Comparison of ENCODE assay signal across 12 cellular contexts in genomic region chr12:113310489-113310888, GRCh38. TPM values are rescaled to one million over a fixed set of nuclear protein-coding genes. Genes with fewer than 3 reads are reported as not detected.
DNase-seq lines count a peak whose midpoint lies in the region; ATAC-seq, FAIRE-seq and TF ChIP-seq lines count a peak whose summit lies in the region.
"Had no signal": no experiment of that assay in that cellular context is flagged by ENCODE, and none has a peak within 500 bp of the region (broad histone marks: within the 10 kb centered on the region; RNA-seq: fewer than 3 reads in every experiment).

No MANE protein-coding gene starts in this region.

- H3K4me3 ChIP-seq in A673 (ENCODE audit: low read depth, low read length, poor library complexity, severe bottlenecking) (no peak overlapping the region), DOHH2 (ENCODE audit: low read length) (no peak overlapping the region), bronchial epithelial cell (ENCODE audit: low read depth, low read length) (no peak overlapping the region)

- no peak for ATAC-seq in HG03095 (IDR thresholded peaks at IDR 0.05; ENCODE audit: unreplicated experiment)
- no peak for ATAC-seq in HG03135 (IDR thresholded peaks at IDR 0.05; ENCODE audit: unreplicated experiment)
- ATAC-seq: left ventricle myocardium superior, Right ventricle myocardium inferior had no signal

- no peak overlapping the region for H3K27ac ChIP-seq in A673 (ENCODE audit: low read depth, low read length, poor library complexity, severe bottlenecking)
- no peak overlapping the region for H3K27ac ChIP-seq in DOHH2 (ENCODE audit: low read depth, low read length)

- no peaks in the 10 kb centered on the region for H3K4me1 ChIP-seq in A673 (ENCODE audit: insufficient read depth, low read length, poor library complexity, severe bottlenecking)
- H3K4me1 ChIP-seq in DOHH2 (ENCODE audit: control insufficient read depth, low read length) = peaks cover 4% of the 10 kb centered on the region; the same call in 1 of the 2 replicates

- no peaks in the 10 kb centered on the region for H3F3A ChIP-seq in DOHH2 (ENCODE audit: control insufficient read depth, insufficient read depth)

- H3K36me3 ChIP-seq in A673 (ENCODE audit: insufficient read depth, low read length, poor library complexity, severe bottlenecking) = no peaks in the 10 kb centered on the region
- H3K36me3 ChIP-seq in DOHH2 (ENCODE audit: control insufficient read depth, low read length) = peaks cover 6% of the 10 kb centered on the region; the same call in 1 of the 2 replicates
- H3K36me3 ChIP-seq in bronchial epithelial cell (ENCODE audit: control insufficient read depth, insufficient read depth, low read length) = peaks cover 2% of the 10 kb centered on the region

- intact Hi-C loops in A673 (cut with micrococcal nuclease; ENCODE audit: unreplicated experiment) = loop anchor here (10.0 kb wide), 1 partner anchor 74 kb away; no protein-coding TSS in a partner anchor

- no peak overlapping the region for H3K4me2 ChIP-seq in DOHH2 (ENCODE audit: low read length)

- FAIRE-seq in bronchial epithelial cell (lab: Jason Lieb, UNC) = no peak

- H3K27me3 ChIP-seq in A673 (replicated peaks; ENCODE audit: insufficient read depth, low read depth, low read length, poor library complexity) (no peaks in the 10 kb centered on the region), DOHH2 (ENCODE audit: control insufficient read depth, low read length) (no peaks in the 10 kb centered on the region), bronchial epithelial cell (ENCODE audit: control insufficient read depth, insufficient read depth, low read length) (no peaks in the 10 kb centered on the region)

- peak; percentile 44 for DNase-seq in A673 (ENCODE audit: low spot score)
- peak; percentile 7 for DNase-seq in NCI-H146 (lab: John Stamatoyannopoulos, UW)
- DNase-seq in bronchial epithelial cell (ENCODE audit: low read depth) = peak; percentile 12
- no peak for DNase-seq in NCI-H345 treated with DMSO at 0.1 percent for 48 hours (lab: John Stamatoyannopoulos, UW; ENCODE audit: unreplicated experiment)
- no peak for DNase-seq in superior temporal gyrus (ENCODE audit: extremely low spot score)
- DNase-seq: activated CD4-positive, alpha-beta T cell treated with anti-CD3 and anti-CD28 coated beads for 48 hours; DMS79 treated with DMSO at 0.1 percent for 48 hours; left ventricle myocardium superior had no signal

- BruUV-seq in A673 (replicated peaks; lab: Mats Ljungman, UMichigan) = no TSS peak

- POLR2A ChIA-PET in A673 (lab: Charles Lee; ENCODE audit: low non-redundant PET) = no interaction called here

- H4K20me1 ChIP-seq in DOHH2 (ENCODE audit: control insufficient read depth, insufficient read depth, low read depth, low read length) = no peaks in the 10 kb centered on the region

- CTCF ChIA-PET in A673 (lab: Charles Lee) = no interaction called here

- H3K9me2 ChIP-seq in DOHH2 (replicated peaks; ENCODE audit: control insufficient read depth, low read length) = no peaks in the 10 kb centered on the region

- no peaks in the 10 kb centered on the region for H3K79me2 ChIP-seq in DOHH2 (ENCODE audit: control insufficient read depth, low read length)

- H3K9me3 ChIP-seq in A673 (ENCODE audit: low read depth, low read length, poor library complexity, severe bottlenecking) (no peaks in the 10 kb centered on the region), DOHH2 (ENCODE audit: control insufficient read depth, insufficient read depth, low read length) (no peaks in the 10 kb centered on the region)

- TF ChIP-seq CTCF in A673 (conservative IDR thresholded peaks at IDR 0.05; ENCODE audit: low read depth, low read length) (peak; percentile 41; the same call in 1 of the 2 replicates), DOHH2 (IDR thresholded peaks at IDR 0.05; ENCODE audit: low read depth, low read length, poor library complexity, severe bottlenecking) (peak; percentile 27), bronchial epithelial cell (IDR thresholded peaks at IDR 0.05; ENCODE audit: insufficient read depth, low read length, severe bottlenecking) (peak; percentile 18)

RNA-seq across cellular contexts. Expression of gene SLC8B1, which starts 24.4 kb away (rescaled TPM):
- 8.2 and 10.7 TPM in 2 replicates for total RNA-seq in A673 (2021)
- total RNA-seq in bronchial epithelial cell = 9.0 and 12.9 TPM in 2 replicates

RNA-seq across cellular contexts. Expression of gene PLBD2, which starts 47.9 kb away (rescaled TPM):
- 36.4 and 36.8 TPM in 2 replicates for total RNA-seq in A673 (2021)
- 6.8 and 8.8 TPM in 2 replicates for total RNA-seq in bronchial epithelial cell

Comparison
In these comparisons a context has a peak if more than half of its experiments do, and no peak if none do; other contexts are left out.
1. DNase-seq: peak in A673 (single experiment), NCI-H146 (single experiment) and bronchial epithelial cell (single experiment); none in NCI-H345 treated with DMSO at 0.1 percent for 48 hours (single experiment) and superior temporal gyrus (single experiment).
2. Peak in every context shown above with its lines, with median percentiles within 50 percentile points of each other: CTCF ChIP-seq.